Comparison of ENCODE assay signal across 8 cellular contexts in genomic region chr2:206442516-206442853, GRCh38. TPM values are rescaled to one million over a fixed set of nuclear protein-coding genes. Genes with fewer than 3 reads are reported as not detected.
A peak's percentile ranks its signal among the peaks of the same experiment; 100 is the strongest.
DNase-seq lines count a peak whose midpoint lies in the region; ATAC-seq and TF ChIP-seq lines count a peak whose summit lies in the region.

No MANE protein-coding gene starts in this region.

- H3K27me3 Mint-ChIP-seq in activated T-cell treated with anti-CD3 and anti-CD28 coated beads, Interleukin-2, amount 50 U/mL, for 72 hours (ENCODE audit: low read depth), result peaks cover 72% of the 10 kb centered on the region

- H3K36me3 ChIP-seq in testis (ENCODE audit: low read depth, missing control alignments), result no peaks in the 10 kb centered on the region

- H3K36me3 Mint-ChIP-seq in activated T-cell treated with anti-CD3 and anti-CD28 coated beads, Interleukin-2, amount 50 U/mL, for 72 hours (ENCODE audit: insufficient read depth in 2 of 2), result peaks cover 3 to 4% of the 10 kb centered on the region in 2 donors

- H3K4me3 Mint-ChIP-seq in activated T-cell treated with anti-CD3 and anti-CD28 coated beads, Interleukin-2, amount 50 U/mL, for 72 hours, result peak overlapping the region; percentile 86 to 89

- H3K27ac Mint-ChIP-seq in activated T-cell treated with anti-CD3 and anti-CD28 coated beads, Interleukin-2, amount 50 U/mL, for 72 hours, result no peak overlapping the region

- H3K4me1 ChIP-seq in testis, result peaks cover 9% of the 10 kb centered on the region

- TF ChIP-seq POLR2A in testis (IDR thresholded peaks at IDR 0.05), result no peak

- no peak for ATAC-seq in activated T-cell treated with anti-CD3 and anti-CD28 coated beads, Interleukin-2, amount 50 U/mL, for 72 hours (replicated peaks in 1 of 2)
- no peak for ATAC-seq in GM18868 (IDR thresholded peaks at IDR 0.05; ENCODE audit: unreplicated experiment)

- intact Hi-C loops in testis (cut with DNase I; ENCODE audit: low total_unique reads), result no loop called here

- H3K4me3 ChIP-seq in WI38 (ENCODE audit: low read depth, low read length) (peak overlapping the region; percentile 43; the same call in 1 of the 2 replicates), iPS-18c (ENCODE audit: insufficient read depth, low read depth, low read length) (peak overlapping the region; percentile 50; the same call in 1 of the 2 replicates), testis (peak overlapping the region; percentile 52 to 60)

- WGBS in testis, 2 donors, result 9 to 12% methylated on average over 10 of the region's 10 CpGs

- H3K9me3 Mint-ChIP-seq in activated T-cell treated with anti-CD3 and anti-CD28 coated beads, Interleukin-2, amount 50 U/mL, for 72 hours, result no peaks in the 10 kb centered on the region

- no peak for DNase-seq in activated T-cell treated with anti-CD3 and anti-CD28 coated beads, Interleukin-2, amount 50 U/mL, for 72 hours
- no peak for DNase-seq in activated T-cell treated with anti-CD3 and anti-CD28 coated beads, Interleukin-2, amount 50 U/mL, for 48 hours
- DNase-seq in testis (no peak), NK-92 (lab: John Stamatoyannopoulos, UW; ENCODE audit: unreplicated experiment) (no peak)
- no peak for DNase-seq in stimulated activated naive CD4-positive, alpha-beta T cell (lab: John Stamatoyannopoulos, UW)

- no peaks in the 10 kb centered on the region for H3K9me3 ChIP-seq in iPS-18c (ENCODE audit: control insufficient read depth, insufficient read depth, low read length)
- H3K9me3 ChIP-seq in testis, result no peaks in the 10 kb centered on the region

- TF ChIP-seq CTCF in WI38 (IDR thresholded peaks at IDR 0.05; ENCODE audit: low read depth, low read length) (no peak), testis (IDR thresholded peaks at IDR 0.05) (no peak)

- no peaks in the 10 kb centered on the region for H3K27me3 ChIP-seq in testis

- peaks cover 19% of the 10 kb centered on the region for H3K4me1 Mint-ChIP-seq in activated T-cell treated with anti-CD3 and anti-CD28 coated beads, Interleukin-2, amount 50 U/mL, for 72 hours (ENCODE audit: low read depth)

- no peak overlapping the region for H3K27ac ChIP-seq in testis

RNA-seq across cellular contexts. Expression of gene ADAM23, which starts 0.8 kb away (rescaled TPM):
- total RNA-seq in activated T-cell treated with anti-CD3 and anti-CD28 coated beads, Interleukin-2, amount 50 U/mL, for 72 hours, result 1 to 10 TPM; 2.4 to 3.0 TPM
- 10 to 100 TPM; 19.5 to 24.2 TPM for total RNA-seq in testis
- polyA plus RNA-seq in testis (ENCODE audit: insufficient read depth, low read depth, low replicate concordance), result 14.5 TPM

Comparison
In these comparisons a context has a peak if more than half of its experiments do, and no peak if none do; other contexts are left out.
1. RNA of gene ADAM23, which starts 0.8 kb away (total RNA-seq): 19.5 to 24.2 TPM in testis; 2.4 to 3.0 TPM in activated T-cell treated with anti-CD3 and anti-CD28 coated beads, Interleukin-2, amount 50 U/mL, for 72 hours; every median in the first group is over 4 times any median in the second.
2. Peak in every context shown above with its lines, with median percentiles within 50 percentile points of each other: H3K4me3 ChIP-seq.